ENCODE assay signal across 23 cellular contexts in genomic region chr2:60595953-60596352, GRCh38.
"Had no signal": no experiment of that assay in that cellular context is flagged by ENCODE, and none has a peak within 500 bp of the region (broad histone marks: within the 10 kb centered on the region; RNA-seq: fewer than 3 reads in every experiment).

No MANE protein-coding gene starts in this region.

- FAIRE-seq: islet of Langerhans, kidney, pancreas, urothelium cell line had no signal

- DNase-seq: heart left ventricle; hypothalamus; immature natural killer cell; kidney; left cardiac atrium; left lung; lower lobe of right lung; mammary epithelial cell; mesenchymal stem cell; naive thymus-derived CD8-positive, alpha-beta T cell; nucleus accumbens; pancreas; posterior cingulate gyrus; psoas muscle; right lobe of liver; stimulated activated CD4-positive, alpha-beta T cell treated with anti-CD3 and anti-CD28 coated beads, Interleukin-1b, Interleukin-23, amount 100 ng/mL, for 48 hours; stimulated activated CD4-positive, alpha-beta T cell treated with anti-CD3 and anti-CD28 coated beads, Interleukin-2, amount 100 ng/mL, for 48 hours; stimulated activated naive CD4-positive, alpha-beta T cell; tibial artery; trophoblast cell; upper lobe of right lung had no signal

- ATAC-seq: heart left ventricle; left cardiac atrium; left lung; lower lobe of right lung; naive thymus-derived CD8-positive, alpha-beta T cell; pancreas; psoas muscle; right lobe of liver; upper lobe of right lung had no signal
